In genomic region chr1:82969340-82969739, GRCh38 we compare ENCODE assay signal across 28 cellular contexts.
"Had no signal": no experiment of that assay in that cellular context is flagged by ENCODE, and none has a peak within 500 bp of the region (broad histone marks: within the 10 kb centered on the region; RNA-seq: fewer than 3 reads in every experiment).

No MANE protein-coding gene starts in this region.

- H3K4me1 ChIP-seq: ascending aorta, breast epithelium, colonic mucosa had no signal

- H3K9me3 ChIP-seq: ascending aorta, breast epithelium, colonic mucosa had no signal

- H3K4me3 ChIP-seq: ascending aorta, breast epithelium, cardiac muscle cell, colonic mucosa had no signal

- FAIRE-seq: endometrium, endothelial cell of umbilical vein had no signal

- ATAC-seq: activated CD4-positive, alpha-beta T cell treated with anti-CD3 and anti-CD28 coated beads for 36 hours; activated naive CD4-positive, alpha-beta T cell treated with anti-CD3 and anti-CD28 coated beads, Interleukin-2, amount 50 U/mL, for 72 hours; activated T-cell treated with anti-CD3 and anti-CD28 coated beads, Interleukin-2, amount 50 U/mL, for 72 hours; esophagus mucosa had no signal

- H3K27ac ChIP-seq: ascending aorta, breast epithelium, cardiac muscle cell, colonic mucosa had no signal

- H3K36me3 ChIP-seq: ascending aorta, breast epithelium, cardiac muscle cell, colonic mucosa had no signal

- H3K27me3 ChIP-seq: ascending aorta, breast epithelium, cardiac muscle cell, colonic mucosa had no signal

- DNase-seq: activated CD4-positive, alpha-beta memory T cell treated with anti-CD3 and anti-CD28 coated beads, Interleukin-2, amount 10 ng/mL, durations not matched to agents 7 days and 5 days; activated CD4-positive, alpha-beta T cell treated with anti-CD3 and anti-CD28 coated beads for 36 hours; activated CD4-positive, alpha-beta T cell treated with anti-CD3 and anti-CD28 coated beads, Interleukin-2, amount 10 ng/mL, durations not matched to agents 7 days and 5 days; activated CD4-positive, alpha-beta T cell treated with anti-CD3 and anti-CD28 coated beads, Interleukin-2, amount 50 U/mL, for 4 hours; activated CD4-positive, CD25-positive, alpha-beta regulatory T cell; activated CD4-positive, CD25-positive, alpha-beta regulatory T cell treated with anti-CD3 and anti-CD28 coated beads, Interleukin-2, amount 50 U/mL, for 72 hours; activated CD8-positive, alpha-beta memory T cell treated with anti-CD3 and anti-CD28 coated beads, Interleukin-2, amount 50 U/mL, for 48 hours; activated gamma-delta T cell; activated naive CD4-positive, alpha-beta T cell; activated naive CD4-positive, alpha-beta T cell treated with anti-CD3 and anti-CD28 coated beads, Interleukin-2, amount 10 ng/mL, durations not matched to agents 7 days and 5 days; activated naive CD8-positive, alpha-beta T cell treated with anti-CD3 and anti-CD28 coated beads, Interleukin-2, amount 10 ng/mL, durations not matched to agents 7 days and 5 days; activated T-cell treated with anti-CD3 and anti-CD28 coated beads for 4 hours; activated T-cell treated with anti-CD3 and anti-CD28 coated beads, Interleukin-2, amount 50 U/mL, for 24 hours; activated T-cell treated with anti-CD3 and anti-CD28 coated beads, Interleukin-2, amount 50 U/mL, for 72 hours; central memory CD4-positive, alpha-beta T cell; cerebellar nuclear complex; colonic mucosa; effector CD8-positive, alpha-beta T cell; foreskin fibroblast; head of caudate nucleus; T-helper 2 cell had no signal
